ENCODE assay signal across 17 cellular contexts in genomic region chr18:4130734-4131719, GRCh38.
DNase-seq lines count a peak whose midpoint lies in the region; ATAC-seq and TF ChIP-seq lines count a peak whose summit lies in the region.
"Had no signal": no experiment of that assay in that cellular context is flagged by ENCODE, and none has a peak within 500 bp of the region (broad histone marks: within the 10 kb centered on the region; RNA-seq: fewer than 3 reads in every experiment).

No MANE protein-coding gene starts in this region.

- TF ChIP-seq CTCF in 22Rv1 (IDR thresholded peaks at IDR 0.05): 0 out of 2 replicates have a peak, but pooled peaks have one; percentile 10
- no peak for TF ChIP-seq CTCF in HEK293 (tag by site-specific recombination; IDR thresholded peaks at IDR 0.05)
- TF ChIP-seq CTCF in VCaP (conservative IDR thresholded peaks at IDR 0.05): peak; percentile 41

- ATAC-seq in left colon (peak; percentile 38), HG02973 (IDR thresholded peaks at IDR 0.05; ENCODE audit: unreplicated experiment) (no peak), GM19023 (IDR thresholded peaks at IDR 0.05; ENCODE audit: unreplicated experiment) (no peak)

- H3K4me1 ChIP-seq in HEK293 (ENCODE audit: control insufficient read depth, insufficient read depth, low read length): 0 out of 2 replicates have a peak, but pooled peaks cover 4% of the 10 kb centered on the region
- H3K4me1 ChIP-seq: esophagus squamous epithelium, sigmoid colon, thyroid gland had no signal

- no peaks in the 10 kb centered on the region for H3K36me3 ChIP-seq in HEK293 (ENCODE audit: control insufficient read depth in 2 of 2, insufficient read depth in 1 of 2, low read length in 2 of 2)
- H3K36me3 ChIP-seq: esophagus squamous epithelium, sigmoid colon, thyroid gland had no signal

- H3K9me3 ChIP-seq in HEK293 (ENCODE audit: control insufficient read depth, insufficient read depth, low read depth, low read length): no peaks in the 10 kb centered on the region
- H3K9me3 ChIP-seq: esophagus squamous epithelium, sigmoid colon, thyroid gland had no signal

- no peak overlapping the region for H3K4me3 ChIP-seq in HEK293 (ENCODE audit: low read depth, low read length)
- H3K4me3 ChIP-seq: esophagus squamous epithelium, sigmoid colon, thyroid gland had no signal

- DNase-seq in left colon: no peak
- no peak for DNase-seq in occipital lobe (lab: John Stamatoyannopoulos, UW)
- no peak for DNase-seq in GOT3 (lab: John Stamatoyannopoulos, UW)
- DNase-seq: activated B cell treated with CpG ODN at 0.5 μM for 24 hours; activated CD8-positive, alpha-beta memory T cell treated with anti-CD3 and anti-CD28 coated beads for 24 hours; esophagus squamous epithelium; IMR-90; NCI-H446 treated with DMSO at 0.1 percent for 48 hours; nephron progenitor cell; sigmoid colon; stimulated activated CD4-positive, alpha-beta T cell treated with anti-CD3 and anti-CD28 coated beads, Interleukin-4, amount 100 ng/mL, for 24 hours; thyroid gland had no signal

- CTCF ChIA-PET in HEK293 (lab: Yijun Ruan, JAX): no interaction called here

- POLR2A ChIA-PET in HEK293 (lab: Yijun Ruan, JAX): no interaction called here

- H3K27ac ChIP-seq in 22Rv1: no peak overlapping the region
- H3K27ac ChIP-seq in HEK293 (ENCODE audit: extremely low read depth, low read depth, low read length): no peak overlapping the region
- peak overlapping the region; percentile 73 for H3K27ac ChIP-seq in VCaP
- H3K27ac ChIP-seq: esophagus squamous epithelium, sigmoid colon, thyroid gland had no signal

- intact Hi-C loops in left colon (cut with DNase I, micrococcal nuclease): no loop called here

TF ChIP-seq in HEK293, 187 proteins besides CTCF, POLR2A, EP300 and RAD21:
- no peak for TF ChIP-seq TCF7L2 (IDR thresholded peaks at IDR 0.05; ENCODE audit: borderline replicate concordance, low read depth, low read length)
- no peak for TF ChIP-seq ZNF138 (tag by site-specific recombination; IDR thresholded peaks at IDR 0.05; ENCODE audit: borderline replicate concordance)
- 0 out of 2 replicates have a peak, but pooled peaks have one; percentile 34 for TF ChIP-seq ZFHX2 (tag by site-specific recombination; conservative IDR thresholded peaks at IDR 0.05)
- no peak for TF ChIP-seq ZNF416 (tag by site-specific recombination; IDR thresholded peaks at IDR 0.05)
- no peak for TF ChIP-seq ZNF837 (tag by site-specific recombination; IDR thresholded peaks at IDR 0.05)
- no peak for TF ChIP-seq MEIS1 (CRISPR knock-in tag; IDR thresholded peaks at IDR 0.05; ENCODE audit: borderline replicate concordance)
- TF ChIP-seq ZNF473 (tag by site-specific recombination; IDR thresholded peaks at IDR 0.05): no peak
- no peak for TF ChIP-seq ZNF664 (tag by site-specific recombination; IDR thresholded peaks at IDR 0.05)
- no peak for TF ChIP-seq ZNF518A (tag by site-specific recombination; conservative IDR thresholded peaks at IDR 0.05; ENCODE audit: low read depth)
- 0 out of 2 replicates have a peak, but pooled peaks have one; percentile 5 for TF ChIP-seq EGR2 (tag by site-specific recombination; IDR thresholded peaks at IDR 0.05; ENCODE audit: low read depth)
- no peak for TF ChIP-seq ZFP69B (tag by site-specific recombination; IDR thresholded peaks at IDR 0.05)
- TF ChIP-seq ZNF776 (tag by site-specific recombination; IDR thresholded peaks at IDR 0.05; ENCODE audit: borderline replicate concordance): no peak
- TF ChIP-seq ZNF513 (tag by site-specific recombination; IDR thresholded peaks at IDR 0.05): no peak
- TF ChIP-seq ZNF335 (tag by site-specific recombination; conservative IDR thresholded peaks at IDR 0.05): no peak
- no peak for TF ChIP-seq ZNF449 (tag by site-specific recombination; IDR thresholded peaks at IDR 0.05)
- TF ChIP-seq ZNF639 (tag by site-specific recombination; IDR thresholded peaks at IDR 0.05): no peak
- TF ChIP-seq ZNF280C (tag by site-specific recombination; IDR thresholded peaks at IDR 0.05): no peak
- no peak for TF ChIP-seq ZEB2 (tag by site-specific recombination; IDR thresholded peaks at IDR 0.05)
